7 cellular contexts compared by ENCODE assay signal in the genomic region with DNA sequence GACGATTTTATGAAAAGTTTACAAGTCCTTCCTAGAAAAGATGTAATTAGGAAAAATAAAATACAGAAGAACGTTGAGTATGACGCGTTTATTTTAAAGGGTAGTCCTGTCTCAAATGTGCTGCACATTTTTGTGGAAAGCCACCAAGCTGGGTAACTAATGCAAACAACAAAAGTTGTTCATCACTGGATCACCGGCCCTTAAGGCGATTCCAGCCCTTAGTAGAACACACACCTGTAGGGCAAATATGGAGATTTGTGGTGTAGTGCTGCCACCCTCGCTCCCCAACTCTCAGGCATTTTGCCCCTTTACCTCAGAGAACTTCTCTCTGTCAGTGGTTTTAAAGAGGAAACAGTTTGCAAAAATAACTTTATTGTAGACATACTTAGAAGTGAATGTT. TPM values are rescaled to one million over a fixed set of nuclear protein-coding genes. Genes with fewer than 3 reads are reported as not detected.
DNase-seq lines count a peak whose midpoint lies in the region; TF ChIP-seq lines count a peak whose summit lies in the region.

No MANE protein-coding gene starts in this region.

- peak overlapping the region; percentile 65 for H3K4me2 ChIP-seq in GM23248 (ENCODE audit: unreplicated experiment)

- DNase-seq in GM23248: peak; percentile 2
- no peak for DNase-seq in SJSA1 (ENCODE audit: low read depth in 1 of 2, low spot score in 2 of 2)
- no peak for DNase-seq in fibroblast of the aortic adventitia (ENCODE audit: low read depth)
- no peak for DNase-seq in skeletal muscle cell (ENCODE audit: low read depth)
- no peak for DNase-seq in hypothalamus (lab: John Stamatoyannopoulos, UW)
- DNase-seq in HEK293T (ENCODE audit: extremely low spot score): no peak
- no peak for DNase-seq in NCI-H1092 treated with DMSO at 0.1 percent for 48 hours (lab: John Stamatoyannopoulos, UW)

- peak overlapping the region; percentile 79 for H3K9ac ChIP-seq in GM23248

- no peak for TF ChIP-seq CTCF in fibroblast of the aortic adventitia (IDR thresholded peaks at IDR 0.05; ENCODE audit: insufficient read depth, low read length)

- WGBS in GM23248 (ENCODE audit: low coverage in 1 of 2, low lambda C conversion rate in 2 of 2, missing lambda C conversion rate in 2 of 2), 2 experiments: 74 to 80% methylated on average over 7 of the region's 7 CpGs

- H3K4me3 ChIP-seq in GM23248: peak overlapping the region; percentile 79
- H3K4me3 ChIP-seq in SJSA1: peak overlapping the region; percentile 78
- peak overlapping the region; percentile 68 for H3K4me3 ChIP-seq in fibroblast of the aortic adventitia (ENCODE audit: low read depth, low read length)
- peak overlapping the region; percentile 69 for H3K4me3 ChIP-seq in skeletal muscle cell (ENCODE audit: low read depth, low read length)

- no peaks in the 10 kb centered on the region for H4K20me1 ChIP-seq in GM23248 (ENCODE audit: insufficient read depth)

- H2AFZ ChIP-seq in GM23248: no peak overlapping the region

- H3K9me3 ChIP-seq in GM23248 (ENCODE audit: low read depth) (no peaks in the 10 kb centered on the region), SJSA1 (replicated peaks) (no peaks in the 10 kb centered on the region)

- H3K36me3 ChIP-seq in GM23248 (ENCODE audit: low read depth): no peaks in the 10 kb centered on the region
- H3K36me3 ChIP-seq in SJSA1: peaks cover 4% of the 10 kb centered on the region; the same call in 1 of the 2 replicates

- no peaks in the 10 kb centered on the region for H3K9me2 ChIP-seq in GM23248 (ENCODE audit: insufficient read depth)

- H3K27me3 ChIP-seq in GM23248 (replicated peaks; ENCODE audit: insufficient read depth) (no peaks in the 10 kb centered on the region), SJSA1 (replicated peaks) (no peaks in the 10 kb centered on the region)

- H3K79me2 ChIP-seq in GM23248 (ENCODE audit: insufficient read depth): peaks cover 55% of the 10 kb centered on the region

- H3K4me1 ChIP-seq in GM23248 (ENCODE audit: insufficient read depth) (no peaks in the 10 kb centered on the region), SJSA1 (replicated peaks) (peaks cover 43% of the 10 kb centered on the region)

- CTCF ChIA-PET in HEK293T (lab: Yijun Ruan, JAX): no interaction called here

- POLR2A ChIA-PET in HEK293T (lab: Yijun Ruan, JAX): no interaction called here

- H3F3A ChIP-seq in GM23248 (ENCODE audit: insufficient read depth): peaks cover 12% of the 10 kb centered on the region

- H3K27ac ChIP-seq in GM23248 (no peak overlapping the region), SJSA1 (0 out of 2 replicates have a peak overlapping the region, but pooled peaks have one; percentile 46)

- in situ Hi-C loops in GM23248 (cut with MboI): loop anchor here (25.0 kb wide), 1 partner anchor 504 kb away; no protein-coding TSS in a partner anchor

TF ChIP-seq in HEK293T, 16 proteins besides CTCF, POLR2A, EP300 and RAD21:
- TF ChIP-seq, protein P1, sequence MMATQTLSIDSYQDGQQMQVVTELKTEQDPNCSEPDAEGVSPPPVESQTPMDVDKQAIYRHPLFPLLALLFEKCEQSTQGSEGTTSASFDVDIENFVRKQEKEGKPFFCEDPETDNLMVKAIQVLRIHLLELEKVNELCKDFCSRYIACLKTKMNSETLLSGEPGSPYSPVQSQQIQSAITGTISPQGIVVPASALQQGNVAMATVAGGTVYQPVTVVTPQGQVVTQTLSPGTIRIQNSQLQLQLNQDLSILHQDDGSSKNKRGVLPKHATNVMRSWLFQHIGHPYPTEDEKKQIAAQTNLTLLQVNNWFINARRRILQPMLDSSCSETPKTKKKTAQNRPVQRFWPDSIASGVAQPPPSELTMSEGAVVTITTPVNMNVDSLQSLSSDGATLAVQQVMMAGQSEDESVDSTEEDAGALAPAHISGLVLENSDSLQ (IDR thresholded peaks at IDR 0.05): no peak
TF ChIP-seq in HEK293T: peak in this region for 0.

RNA-seq across cellular contexts. Expression of a gene that starts 1.9 kb away (rescaled TPM):
- 26.4 and 26.8 TPM in 2 replicates for total RNA-seq in GM23248 (2014; rRNA removed; shearing (Covaris generic))
- polyA plus RNA-seq in GM23248 (2016; fragmentation: Nextera tagmentation; extraction: Ambion mirVana): 8.2 and 9.5 TPM in 2 replicates
- 13.1 and 21.4 TPM in 2 replicates for total RNA-seq in SJSA1 (2014; rRNA removed; shearing (Covaris generic))
- total RNA-seq in fibroblast of the aortic adventitia (ENCODE audit: low replicate concordance): 12.5 and 15.6 TPM in 2 replicates
